Comparison of ENCODE assay signal across 1 cellular context in genomic region chr16:30355144-30355953, GRCh38.
TF ChIP-seq lines count a peak whose summit lies in the region.

Gene CD2BP2 (minus strand): TSS chr16:30355308. CDS start chr16:30354681, 627 bp downstream.

TF ChIP-seq in HepG2, 621 proteins besides CTCF, POLR2A, EP300 and RAD21 (continued from another document and continues in another):
- no peak for TF ChIP-seq LRRFIP1 (CRISPR knock-in tag; conservative IDR thresholded peaks at IDR 0.05)
- peak; percentile 25 for TF ChIP-seq IKZF4 (CRISPR knock-in tag; IDR thresholded peaks at IDR 0.05; ENCODE audit: borderline replicate concordance, low read depth, not compliant biosample characterization)
- no peak for TF ChIP-seq ZNF260 (CRISPR knock-in tag; IDR thresholded peaks at IDR 0.05; ENCODE audit: borderline replicate concordance, low read depth)
- peak; percentile 93 for TF ChIP-seq HES4 (CRISPR knock-in tag; IDR thresholded peaks at IDR 0.05; ENCODE audit: borderline replicate concordance)
- TF ChIP-seq SOX5 (CRISPR knock-in tag; IDR thresholded peaks at IDR 0.05; ENCODE audit: borderline replicate concordance) = peak; percentile 96
- TF ChIP-seq FOXM1 (CRISPR knock-in tag; IDR thresholded peaks at IDR 0.05) = no peak; the same call in 1 of the 2 replicates
- TF ChIP-seq ZNF44 (CRISPR knock-in tag; IDR thresholded peaks at IDR 0.05) = no peak; the same call in 1 of the 2 replicates
- TF ChIP-seq SIN3A (IDR thresholded peaks at IDR 0.05; ENCODE audit: borderline replicate concordance, low read depth, low read length) = peak; percentile 75
- TF ChIP-seq ZNF225 (CRISPR knock-in tag; IDR thresholded peaks at IDR 0.05) = no peak
- TF ChIP-seq ZNF234 (CRISPR knock-in tag; conservative IDR thresholded peaks at IDR 0.05) = no peak
- TF ChIP-seq ZNF180 (CRISPR knock-in tag; IDR thresholded peaks at IDR 0.05; ENCODE audit: borderline replicate concordance, low read depth) = no peak
- TF ChIP-seq RELA (CRISPR knock-in tag; IDR thresholded peaks at IDR 0.05) = no peak
- peak; percentile 92 for TF ChIP-seq ZMYM2 (CRISPR knock-in tag; IDR thresholded peaks at IDR 0.05)
- no peak; the same call in 1 of the 2 replicates for TF ChIP-seq ZMAT3 (CRISPR knock-in tag; conservative IDR thresholded peaks at IDR 0.05)
- TF ChIP-seq ZBTB49 (CRISPR knock-in tag; IDR thresholded peaks at IDR 0.05; ENCODE audit: borderline replicate concordance) = no peak
- TF ChIP-seq THAP8 (CRISPR knock-in tag; IDR thresholded peaks at IDR 0.05; ENCODE audit: borderline replicate concordance) = no peak
- TF ChIP-seq MXD1 (CRISPR knock-in tag; IDR thresholded peaks at IDR 0.05) = no peak; the same call in 1 of the 2 replicates
- TF ChIP-seq ZFP36L1 (CRISPR knock-in tag; IDR thresholded peaks at IDR 0.05) = peak; percentile 90; the same call in 1 of the 2 replicates
- TF ChIP-seq ASH2L (IDR thresholded peaks at IDR 0.05; ENCODE audit: insufficient read length, low read depth, low read length) = peak; percentile 73
- TF ChIP-seq SAFB2 (CRISPR knock-in tag; IDR thresholded peaks at IDR 0.05; ENCODE audit: borderline replicate concordance, low read depth) = peak; percentile 63; the same call in 1 of the 2 replicates
- TF ChIP-seq ZNF276 (CRISPR knock-in tag; IDR thresholded peaks at IDR 0.05; ENCODE audit: low read depth) = peak; percentile 78; the same call in 1 of the 2 replicates
- TF ChIP-seq FOSL1 (CRISPR knock-in tag; IDR thresholded peaks at IDR 0.05; ENCODE audit: borderline replicate concordance) = no peak
- 0 out of 2 replicates have a peak, but pooled peaks have one; percentile 17 for TF ChIP-seq ZNF24 (IDR thresholded peaks at IDR 0.05)
- peak; percentile 92 for TF ChIP-seq ZNF772 (CRISPR knock-in tag; IDR thresholded peaks at IDR 0.05)
- TF ChIP-seq SMAD9 (CRISPR knock-in tag; IDR thresholded peaks at IDR 0.05) = no peak
- TF ChIP-seq MNT (IDR thresholded peaks at IDR 0.05) = peak; percentile 57
- TF ChIP-seq ZNF253 (CRISPR knock-in tag; IDR thresholded peaks at IDR 0.05; ENCODE audit: borderline replicate concordance) = peak; percentile 57; the same call in 1 of the 2 replicates
- TF ChIP-seq DNMT1 (CRISPR knock-in tag; IDR thresholded peaks at IDR 0.05) = no peak
- peak; percentile 72 for TF ChIP-seq ZNF205 (CRISPR knock-in tag; IDR thresholded peaks at IDR 0.05)
- TF ChIP-seq KDM5A (IDR thresholded peaks at IDR 0.05; ENCODE audit: borderline replicate concordance, low read length) = peak; percentile 88; the same call in 1 of the 2 replicates
- no peak for TF ChIP-seq FOXO1 (CRISPR knock-in tag; IDR thresholded peaks at IDR 0.05)
- TF ChIP-seq WIZ (CRISPR knock-in tag; IDR thresholded peaks at IDR 0.05) = peak; percentile 87
- no peak for TF ChIP-seq FOXA1 (IDR thresholded peaks at IDR 0.05)
- no peak; the same call in 1 of the 2 replicates for TF ChIP-seq FOXA1 (CRISPR knock-in tag; IDR thresholded peaks at IDR 0.05)
- no peak for TF ChIP-seq ZNF207 (IDR thresholded peaks at IDR 0.05; ENCODE audit: borderline replicate concordance)
- peak; percentile 38 for TF ChIP-seq THRA (CRISPR knock-in tag; IDR thresholded peaks at IDR 0.05; ENCODE audit: borderline replicate concordance)
- TF ChIP-seq ZXDC (CRISPR knock-in tag; IDR thresholded peaks at IDR 0.05) = no peak; the same call in 1 of the 2 replicates
- TF ChIP-seq AFF4 (CRISPR knock-in tag; IDR thresholded peaks at IDR 0.05) = no peak
- TF ChIP-seq DMTF1 (CRISPR knock-in tag; IDR thresholded peaks at IDR 0.05) = peak; percentile 98; the same call in 1 of the 2 replicates
